20 cellular contexts compared by ENCODE assay signal in genomic region chr13:65733110-65733509, GRCh38.
A peak's percentile ranks its signal among the peaks of the same experiment; 100 is the strongest.
DNase-seq lines count a peak whose midpoint lies in the region; ATAC-seq, FAIRE-seq and TF ChIP-seq lines count a peak whose summit lies in the region.
"Had no signal": no experiment of that assay in that cellular context is flagged by ENCODE, and none has a peak within 500 bp of the region (broad histone marks: within the 10 kb centered on the region; RNA-seq: fewer than 3 reads in every experiment).

No MANE protein-coding gene starts in this region.

- H3K9ac ChIP-seq in Karpas-422 (ENCODE audit: low read length): no peak overlapping the region
- H3K9ac ChIP-seq in K562 (ENCODE audit: insufficient read depth in 1 of 2, low read depth in 2 of 2, low read length in 2 of 2): no peak overlapping the region

- H3K27ac ChIP-seq in Karpas-422 (ENCODE audit: low read length): no peak overlapping the region
- no peak overlapping the region for H3K27ac ChIP-seq in K562 (ENCODE audit: extremely low read depth, low read depth, low read length)
- no peak overlapping the region for H3K27ac ChIP-seq in heart left ventricle
- H3K27ac ChIP-seq: A549 had no signal

- no peaks in the 10 kb centered on the region for H3K9me1 ChIP-seq in K562 (ENCODE audit: control insufficient read depth, insufficient read depth, low read length)

- DNase-seq in Karpas-422: no peak
- DNase-seq in K562 (ENCODE audit: extremely low read depth in 1 of 4, low spot score in 3 of 4): no peak
- DNase-seq in glutamatergic neuron: no peak
- DNase-seq in progenitor cell of endocrine pancreas (ENCODE audit: low spot score, unreplicated experiment): no peak
- DNase-seq in heart left ventricle: no peak
- no peak for DNase-seq in NCI-H1105 (lab: John Stamatoyannopoulos, UW)
- DNase-seq: 8988T; ACHN; C1 segment of cervical spinal cord; Calu3; CD4-positive, alpha-beta memory T cell; COR-L47; DMS53; DMS79 treated with DMSO at 0.1 percent for 48 hours; GF-D8; HFFc6 had no signal

- in situ Hi-C loops in K562 (cut with MboI): no loop called here

- H4K20me1 ChIP-seq in Karpas-422 (ENCODE audit: insufficient read depth, low read depth, low read length): no peaks in the 10 kb centered on the region
- H4K20me1 ChIP-seq in K562 (replicated peaks; ENCODE audit: control insufficient read depth, insufficient read depth, low read length): no peaks in the 10 kb centered on the region

- no peaks in the 10 kb centered on the region for H3K27me3 ChIP-seq in Karpas-422 (ENCODE audit: low read length)
- no peaks in the 10 kb centered on the region for H3K27me3 ChIP-seq in K562 (ENCODE audit: control insufficient read depth in 2 of 2, insufficient read depth in 2 of 2, low read length in 2 of 2)
- H3K27me3 ChIP-seq in heart left ventricle: no peaks in the 10 kb centered on the region

- no TSS peak for BruUV-seq in K562 (replicated peaks; lab: Mats Ljungman, UMichigan)

- no peak for TF ChIP-seq CTCF in K562 (IDR thresholded peaks at IDR 0.05 in 2 of 3, conservative IDR thresholded peaks at IDR 0.05 in 1 of 3; ENCODE audit: insufficient read depth in 2 of 3, low read depth in 1 of 3, low read length in 3 of 3)
- no peak for TF ChIP-seq CTCF in glutamatergic neuron (IDR thresholded peaks at IDR 0.05; ENCODE audit: partially characterized antibody, unreplicated experiment)
- no peak for TF ChIP-seq CTCF in progenitor cell of endocrine pancreas (IDR thresholded peaks at IDR 0.05; ENCODE audit: unreplicated experiment)
- no peak for TF ChIP-seq CTCF in heart left ventricle (IDR thresholded peaks at IDR 0.05)

- H3K4me1 ChIP-seq in Karpas-422 (ENCODE audit: low read length): no peaks in the 10 kb centered on the region
- no peaks in the 10 kb centered on the region for H3K4me1 ChIP-seq in K562 (replicated peaks in 1 of 2; ENCODE audit: control insufficient read depth in 2 of 2, insufficient read depth in 2 of 2, low read length in 2 of 2)
- no peaks in the 10 kb centered on the region for H3K4me1 ChIP-seq in heart left ventricle
- H3K4me1 ChIP-seq: A549, HAP-1 had no signal

- H3K4me1 Mint-ChIP-seq in glutamatergic neuron (ENCODE audit: low read depth, unreplicated experiment): no peaks in the 10 kb centered on the region
- no peaks in the 10 kb centered on the region for H3K4me1 Mint-ChIP-seq in progenitor cell of endocrine pancreas (ENCODE audit: low read depth)
- H3K4me1 Mint-ChIP-seq: CD4-positive, alpha-beta memory T cell; GM23338 had no signal

- FAIRE-seq in K562 (lab: Jason Lieb, UNC): no peak
- FAIRE-seq: A549, H54 had no signal

- POLR2A ChIA-PET in K562 (lab: Yijun Ruan, JAX): no interaction called here

- H3K27ac Mint-ChIP-seq in glutamatergic neuron (ENCODE audit: unreplicated experiment) (peak overlapping the region; percentile 3), progenitor cell of endocrine pancreas (no peak overlapping the region)
- H3K27ac Mint-ChIP-seq: CD4-positive, alpha-beta memory T cell; GM23338; HFFc6 had no signal

- ATAC-seq in K562: no peak
- ATAC-seq in heart left ventricle: no peak
- ATAC-seq: A549, GM23338 had no signal

- no peak overlapping the region for H3K4me2 ChIP-seq in Karpas-422 (ENCODE audit: low read depth, low read length, poor library complexity, severe bottlenecking)
- H3K4me2 ChIP-seq in K562 (ENCODE audit: insufficient read depth, low read length): no peak overlapping the region
- H3K4me2 ChIP-seq: A549, GM23338 had no signal

- intact Hi-C loops in K562 (cut with micrococcal nuclease): no loop called here
- intact Hi-C loops in heart left ventricle (cut with DNase I): no loop called here

- peak overlapping the region; percentile 79; the same call in 1 of the 2 replicates for H2AFZ ChIP-seq in Karpas-422 (ENCODE audit: low read length)
- H2AFZ ChIP-seq in K562 (ENCODE audit: low read depth, low read length): no peak overlapping the region
- H2AFZ ChIP-seq: GM23338 had no signal

- peaks cover 2% of the 10 kb centered on the region for H3K9me3 Mint-ChIP-seq in glutamatergic neuron (ENCODE audit: unreplicated experiment)
- H3K9me3 Mint-ChIP-seq in progenitor cell of endocrine pancreas (ENCODE audit: low read depth): peaks cover 27% of the 10 kb centered on the region

- H3K36me3 ChIP-seq in Karpas-422 (ENCODE audit: insufficient read depth, low read length) (no peaks in the 10 kb centered on the region), K562 (ENCODE audit: control insufficient read depth, insufficient read depth, low read length) (no peaks in the 10 kb centered on the region), heart left ventricle (no peaks in the 10 kb centered on the region)
- H3K36me3 ChIP-seq: HAP-1 had no signal

- TF ChIP-seq POLR2A in K562 (conservative IDR thresholded peaks at IDR 0.05) (no peak), heart left ventricle (IDR thresholded peaks at IDR 0.05) (no peak)

- H3K4me3 ChIP-seq in Karpas-422 (ENCODE audit: low read length) (no peak overlapping the region), K562 (no peak overlapping the region), heart left ventricle (no peak overlapping the region)
- H3K4me3 ChIP-seq: A549, GM23338, HAP-1 had no signal

- WGBS in K562 (ENCODE audit: insufficient coverage, low coverage, missing lambda C conversion rate): 0% methylated on average over 1 of the region's 1 CpG
- 71 to 91% (median 88%) methylated on average over 1 of the region's 1 CpG for WGBS in heart left ventricle, 4 donors

- H3K9me2 ChIP-seq in Karpas-422 (replicated peaks; ENCODE audit: insufficient read depth, low read length): no peaks in the 10 kb centered on the region

- H3K27me3 Mint-ChIP-seq in glutamatergic neuron (ENCODE audit: unreplicated experiment) (no peaks in the 10 kb centered on the region), progenitor cell of endocrine pancreas (no peaks in the 10 kb centered on the region)
- H3K27me3 Mint-ChIP-seq: CD4-positive, alpha-beta memory T cell had no signal

- H3K79me2 ChIP-seq in Karpas-422 (ENCODE audit: low read length): no peaks in the 10 kb centered on the region
- no peaks in the 10 kb centered on the region for H3K79me2 ChIP-seq in K562 (ENCODE audit: control insufficient read depth, insufficient read depth, low read length)

- CTCF ChIA-PET in K562 (lab: Yijun Ruan, JAX; ENCODE audit: low intra/inter-chr PET ratio): no interaction called here

- no peak for TF ChIP-seq RAD21 in K562 (CRISPR knock-in tag; conservative IDR thresholded peaks at IDR 0.05 in 1 of 2, IDR thresholded peaks at IDR 0.05 in 1 of 2)

- peaks cover 20% of the 10 kb centered on the region for H3K9me3 ChIP-seq in Karpas-422 (ENCODE audit: low read length)
- H3K9me3 ChIP-seq in K562 (replicated peaks; ENCODE audit: control insufficient read depth, insufficient read depth, low read depth, low read length): no peaks in the 10 kb centered on the region; the same call in 1 of the 2 replicates
- peaks cover 0 to 22% (median 0%) of the 10 kb centered on the region in 12 donors for H3K9me3 ChIP-seq in heart left ventricle
- H3K9me3 ChIP-seq: A549, HAP-1 had no signal

- H3K36me3 Mint-ChIP-seq in glutamatergic neuron (ENCODE audit: unreplicated experiment) (peaks cover 10% of the 10 kb centered on the region), progenitor cell of endocrine pancreas (ENCODE audit: insufficient read depth) (no peaks in the 10 kb centered on the region)
- H3K36me3 Mint-ChIP-seq: CD4-positive, alpha-beta memory T cell had no signal

- H3K4me3 Mint-ChIP-seq in glutamatergic neuron (ENCODE audit: unreplicated experiment) (no peak overlapping the region), progenitor cell of endocrine pancreas (ENCODE audit: low read depth) (no peak overlapping the region)
- H3K4me3 Mint-ChIP-seq: CD4-positive, alpha-beta memory T cell; GM23338; HFFc6 had no signal

- TF ChIP-seq EP300 in K562 (IDR thresholded peaks at IDR 0.05; ENCODE audit: low read length): no peak

TF ChIP-seq in K562, 482 proteins besides CTCF, POLR2A, EP300 and RAD21:
- no peak for TF ChIP-seq ZFP1 (CRISPR knock-in tag; IDR thresholded peaks at IDR 0.05)
- no peak for TF ChIP-seq CHD2 (IDR thresholded peaks at IDR 0.05; ENCODE audit: low read depth, low read length)
- TF ChIP-seq ARID1B (IDR thresholded peaks at IDR 0.05): no peak
- TF ChIP-seq SPI1 (IDR thresholded peaks at IDR 0.05; ENCODE audit: borderline replicate concordance, low read depth, low read length): peak; percentile 53; the same call in 1 of the 2 replicates
